19 cellular contexts compared by ENCODE assay signal in the genomic region with DNA sequence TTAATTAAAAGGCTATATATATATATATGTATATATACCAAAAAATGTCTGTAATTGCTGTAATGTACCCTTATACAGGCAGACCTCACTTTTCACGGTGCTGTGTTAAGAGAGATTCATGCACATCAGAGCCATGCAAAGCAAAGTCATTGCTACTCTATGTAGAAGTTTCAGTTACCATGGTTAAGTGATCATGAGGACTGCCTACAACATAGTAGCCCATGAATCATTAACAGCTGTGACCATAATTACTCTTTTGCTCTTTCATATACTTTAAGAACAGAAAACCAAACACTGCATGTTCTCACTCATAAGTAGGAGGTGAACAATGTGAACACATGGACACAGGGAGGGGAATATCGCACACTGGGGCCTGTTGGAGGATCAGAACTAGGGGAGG.
DNase-seq lines count a peak whose midpoint lies in the region; ATAC-seq and TF ChIP-seq lines count a peak whose summit lies in the region.
"Had no signal": no experiment of that assay in that cellular context is flagged by ENCODE, and none has a peak within 500 bp of the region (broad histone marks: within the 10 kb centered on the region; RNA-seq: fewer than 3 reads in every experiment).

No MANE protein-coding gene starts in this region.

- no peaks in the 10 kb centered on the region for H3K9me3 ChIP-seq in left ventricle myocardium inferior (replicated peaks)
- no peaks in the 10 kb centered on the region for H3K9me3 ChIP-seq in Caco-2
- H3K9me3 ChIP-seq: BLaER1 treated with 17β-estradiol and CSF1 and Interleukin-3, amounts not matched to agents 10 nM and 100 nM had no signal

- no peak overlapping the region for H3K4me3 Mint-ChIP-seq in nephron
- no peak overlapping the region for H3K4me3 Mint-ChIP-seq in Caco-2 (ENCODE audit: unreplicated experiment)
- H3K4me3 Mint-ChIP-seq: memory B cell, T-cell had no signal

- H3K4me1 Mint-ChIP-seq in nephron (no peaks in the 10 kb centered on the region), Caco-2 (ENCODE audit: low read depth, unreplicated experiment) (no peaks in the 10 kb centered on the region)
- H3K4me1 Mint-ChIP-seq: memory B cell, T-cell had no signal

- H3K27me3 Mint-ChIP-seq in nephron (ENCODE audit: low read depth) (peaks cover 4% of the 10 kb centered on the region), Caco-2 (ENCODE audit: insufficient read depth, unreplicated experiment) (no peaks in the 10 kb centered on the region)
- H3K27me3 Mint-ChIP-seq: memory B cell, T-cell had no signal

- H3K36me3 ChIP-seq in left ventricle myocardium inferior, result no peaks in the 10 kb centered on the region
- no peaks in the 10 kb centered on the region for H3K36me3 ChIP-seq in Caco-2 (ENCODE audit: control insufficient read depth, insufficient read depth, low read length)
- H3K36me3 ChIP-seq: BLaER1 treated with 17β-estradiol and CSF1 and Interleukin-3, amounts not matched to agents 10 nM and 100 nM had no signal

- no TSS peak for BruUV-seq in Caco-2 (replicated peaks; lab: Mats Ljungman, UMichigan)

- ATAC-seq in GM19438 (IDR thresholded peaks at IDR 0.05; ENCODE audit: low read depth, unreplicated experiment), result peak; percentile 99
- ATAC-seq in HG02763 (IDR thresholded peaks at IDR 0.05; ENCODE audit: unreplicated experiment), result peak; percentile 99
- ATAC-seq in HG03354 (IDR thresholded peaks at IDR 0.05; ENCODE audit: poor library complexity, severe bottlenecking, unreplicated experiment), result peak; percentile 97
- ATAC-seq: activated CD4-positive, CD25-positive, alpha-beta regulatory T cell treated with anti-CD3 and anti-CD28 coated beads, Interleukin-2, amount 50 U/mL, for 24 hours; HCT116; Panc1; T-cell had no signal

- CTCF ChIA-PET in Caco-2 (lab: Charles Lee), result no interaction called here

- no peak overlapping the region for H3K4me3 ChIP-seq in left ventricle myocardium inferior
- H3K4me3 ChIP-seq in Caco-2 (ENCODE audit: low read depth, low read length), result no peak overlapping the region
- H3K4me3 ChIP-seq: BLaER1 treated with 17β-estradiol and CSF1 and Interleukin-3, amounts not matched to agents 10 nM and 100 nM; coronary artery had no signal

- H3K27ac Mint-ChIP-seq in nephron (peak overlapping the region; percentile 22 to 96 (median 83)), Caco-2 (ENCODE audit: unreplicated experiment) (no peak overlapping the region)
- H3K27ac Mint-ChIP-seq: memory B cell, T-cell had no signal

- no peak for DNase-seq in RPMI8226
- DNase-seq in left ventricle myocardium inferior, result no peak
- DNase-seq in Caco-2, result no peak
- DNase-seq: activated T-cell treated with anti-CD3 and anti-CD28 coated beads, Interleukin-2, amount 50 U/mL, for 1 hour; EL; NCI-H1417; NCI-H524; small intestine; T-cell had no signal

- H3K27me3 ChIP-seq in left ventricle myocardium inferior (ENCODE audit: low read depth) (no peaks in the 10 kb centered on the region), Caco-2 (replicated peaks; ENCODE audit: control insufficient read depth, insufficient read depth, low read length) (no peaks in the 10 kb centered on the region)
- H3K27me3 ChIP-seq: BLaER1 treated with 17β-estradiol and CSF1 and Interleukin-3, amounts not matched to agents 10 nM and 100 nM had no signal

- POLR2A ChIA-PET in Caco-2 (lab: Charles Lee), result no interaction called here

- H3K27ac ChIP-seq in left ventricle myocardium inferior (replicated peaks), result no peak overlapping the region
- H3K27ac ChIP-seq: BLaER1 treated with 17β-estradiol and CSF1 and Interleukin-3, amounts not matched to agents 10 nM and 100 nM; coronary artery had no signal

- H3K9me3 Mint-ChIP-seq in nephron (peaks cover 3% of the 10 kb centered on the region), Caco-2 (ENCODE audit: unreplicated experiment) (no peaks in the 10 kb centered on the region)
- H3K9me3 Mint-ChIP-seq: memory B cell had no signal

- H3K4me1 ChIP-seq in left ventricle myocardium inferior, result no peaks in the 10 kb centered on the region
- H3K4me1 ChIP-seq in Caco-2, result no peaks in the 10 kb centered on the region
- H3K4me1 ChIP-seq: BLaER1 treated with 17β-estradiol and CSF1 and Interleukin-3, amounts not matched to agents 10 nM and 100 nM had no signal

- no peaks in the 10 kb centered on the region for H3K36me3 Mint-ChIP-seq in nephron (ENCODE audit: low read depth)
- no peaks in the 10 kb centered on the region for H3K36me3 Mint-ChIP-seq in Caco-2 (ENCODE audit: insufficient read depth, unreplicated experiment)
- H3K36me3 Mint-ChIP-seq: memory B cell, T-cell had no signal

- intact Hi-C loops in left ventricle myocardium inferior (cut with micrococcal nuclease) (no loop called here), Caco-2 (cut with micrococcal nuclease; ENCODE audit: unreplicated experiment) (no loop called here)

- TF ChIP-seq CTCF in nephron (IDR thresholded peaks at IDR 0.05; ENCODE audit: unreplicated experiment in 3 of 3) (no peak), left ventricle myocardium inferior (IDR thresholded peaks at IDR 0.05; ENCODE audit: borderline replicate concordance) (no peak), Caco-2 (IDR thresholded peaks at IDR 0.05; ENCODE audit: insufficient read depth in 1 of 2, low read depth in 1 of 2, low read length in 1 of 2, severe bottlenecking in 1 of 2, unreplicated experiment in 1 of 2) (no peak)
